In the genomic region with DNA sequence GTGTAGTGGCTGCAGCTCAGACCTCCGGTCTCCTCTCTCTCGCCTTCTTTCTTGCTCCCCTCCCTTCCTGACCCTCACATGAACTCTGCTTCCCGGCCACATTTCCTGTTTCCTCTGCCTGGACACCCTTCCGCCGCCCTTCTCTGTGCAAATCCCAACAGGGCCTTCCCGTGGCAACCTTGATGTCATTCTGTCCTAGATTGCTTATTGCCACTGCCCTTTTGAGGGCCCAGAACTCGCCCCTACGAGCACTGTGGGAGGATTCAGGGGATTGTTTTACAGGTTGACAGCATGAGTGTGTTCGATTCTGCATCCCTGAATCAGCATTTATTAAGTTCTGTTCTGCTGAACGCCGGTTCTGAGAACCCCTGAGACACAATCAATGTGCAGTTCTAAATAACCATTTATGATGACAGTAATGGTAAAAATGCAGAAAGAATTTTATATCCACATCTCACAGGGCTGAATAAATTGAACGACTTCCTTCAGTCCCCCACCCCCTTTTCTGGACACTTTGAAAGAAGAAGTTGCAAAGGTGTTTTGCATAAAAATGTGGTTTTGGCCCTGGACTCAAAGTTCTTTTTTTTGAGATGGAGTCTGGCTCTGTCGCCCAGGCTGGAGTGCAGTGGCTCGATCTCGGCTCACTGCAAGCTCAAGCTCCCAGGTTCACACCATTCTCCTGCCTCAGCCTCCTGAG, we compare ENCODE assay signal across 10 cellular contexts. TPM values are rescaled to one million over a fixed set of nuclear protein-coding genes. Genes with fewer than 3 reads are reported as not detected.
A peak's percentile ranks its signal among the peaks of the same experiment; 100 is the strongest.
DNase-seq lines count a peak whose midpoint lies in the region; TF ChIP-seq lines count a peak whose summit lies in the region.
"Had no signal": no experiment of that assay in that cellular context is flagged by ENCODE, and none has a peak within 500 bp of the region (broad histone marks: within the 10 kb centered on the region; RNA-seq: fewer than 3 reads in every experiment).

No MANE protein-coding gene starts in this region.

- H3K27ac ChIP-seq in Peyer's patch, result peak overlapping the region; percentile 43 to 73 (median 58)
- H3K27ac ChIP-seq in parathyroid adenoma, result peak overlapping the region; percentile 19
- H3K27ac ChIP-seq in trophoblast cell (ENCODE audit: low read depth, low read length), result no peak overlapping the region

- WGBS in trophoblast cell (ENCODE audit: extremely low coverage, insufficient coverage, insufficient read length), result no CpG with 5 or more reads among the region's 15 CpGs

- H3K23ac ChIP-seq in trophoblast cell (ENCODE audit: low read length), result no peak overlapping the region

- H2BK120ac ChIP-seq in trophoblast cell (ENCODE audit: insufficient read depth, low read length, poor library complexity), result no peak overlapping the region

- H4K12ac ChIP-seq in trophoblast cell (ENCODE audit: low read depth, low read length), result no peak overlapping the region

- no peaks in the 10 kb centered on the region for H3K79me2 ChIP-seq in parathyroid adenoma
- H3K79me2 ChIP-seq in trophoblast cell (ENCODE audit: control insufficient read depth, insufficient read depth, low read length, poor library complexity), result no peaks in the 10 kb centered on the region

- peaks cover 0 to 3% (median 0%) of the 10 kb centered on the region in 3 donors for H3K36me3 ChIP-seq in Peyer's patch
- H3K36me3 ChIP-seq in parathyroid adenoma (ENCODE audit: control insufficient read depth, insufficient read depth, low read length), result no peaks in the 10 kb centered on the region
- H3K36me3 ChIP-seq in trophoblast cell (ENCODE audit: control insufficient read depth in 1 of 2, insufficient read depth in 2 of 2, low read length in 2 of 2), result no peaks in the 10 kb centered on the region

- H3K9ac ChIP-seq in parathyroid adenoma (no peak overlapping the region), trophoblast cell (ENCODE audit: low read length) (no peak overlapping the region)

- H3K27me3 ChIP-seq in Peyer's patch, result no peaks in the 10 kb centered on the region
- H3K27me3 ChIP-seq in parathyroid adenoma (ENCODE audit: control insufficient read depth, insufficient read depth, low read length), result no peaks in the 10 kb centered on the region
- H3K27me3 ChIP-seq in trophoblast cell (ENCODE audit: insufficient read depth, low read length), result no peaks in the 10 kb centered on the region

- H3K4me1 ChIP-seq in Peyer's patch, result peaks cover 0 to 20% (median 16%) of the 10 kb centered on the region in 4 donors
- no peaks in the 10 kb centered on the region for H3K4me1 ChIP-seq in parathyroid adenoma
- H3K4me1 ChIP-seq in trophoblast cell (ENCODE audit: control insufficient read depth in 1 of 2, insufficient read depth in 2 of 2, low read length in 2 of 2), result no peaks in the 10 kb centered on the region

- H3K79me1 ChIP-seq in trophoblast cell (ENCODE audit: low read length), result no peaks in the 10 kb centered on the region

- no peak overlapping the region for H4K8ac ChIP-seq in trophoblast cell (ENCODE audit: low read depth, low read length)

- H3K14ac ChIP-seq in trophoblast cell (ENCODE audit: low read length), result no peak overlapping the region

- no peak for TF ChIP-seq CTCF in Peyer's patch (IDR thresholded peaks at IDR 0.05)
- TF ChIP-seq CTCF in parathyroid adenoma (IDR thresholded peaks at IDR 0.05), result no peak

- no peak overlapping the region for H2BK5ac ChIP-seq in trophoblast cell (ENCODE audit: low read depth, low read length, poor library complexity)

- no peak overlapping the region for H3K4me2 ChIP-seq in parathyroid adenoma (ENCODE audit: low read length)
- no peak overlapping the region for H3K4me2 ChIP-seq in trophoblast cell (ENCODE audit: low read length)

- DNase-seq in ELR (ENCODE audit: low read depth) (peak; percentile 39), Peyer's patch (peak in 2 of 3 donors; percentile 53 to 56), germinal center (ENCODE audit: low spot score) (peak; percentile 44), trophoblast cell (no peak), NCI-H748 (lab: John Stamatoyannopoulos, UW; ENCODE audit: unreplicated experiment) (no peak), GOT3 (lab: John Stamatoyannopoulos, UW) (no peak)
- no peak for DNase-seq in activated naive CD4-positive, alpha-beta T cell (lab: John Stamatoyannopoulos, UW)

- H3K4ac ChIP-seq in trophoblast cell (ENCODE audit: low read depth, low read length), result no peak overlapping the region

- H2AFZ ChIP-seq in parathyroid adenoma (no peak overlapping the region), trophoblast cell (ENCODE audit: insufficient read depth, low read length, poor library complexity) (no peak overlapping the region)

- no peak for TF ChIP-seq POLR2A in Peyer's patch (IDR thresholded peaks at IDR 0.05)

- H3K18ac ChIP-seq in trophoblast cell (ENCODE audit: low read length), result no peak overlapping the region

- H3K9me3 ChIP-seq in Peyer's patch (no peaks in the 10 kb centered on the region), parathyroid adenoma (ENCODE audit: control insufficient read depth, low read length) (no peaks in the 10 kb centered on the region), trophoblast cell (ENCODE audit: insufficient read depth, low read depth, low read length) (no peaks in the 10 kb centered on the region)

- H3K4me3 ChIP-seq in Peyer's patch (peak overlapping the region in 1 of 4 donors; percentile 14), parathyroid adenoma (ENCODE audit: low read depth, low read length) (no peak overlapping the region), trophoblast cell (ENCODE audit: low read depth, low read length) (no peak overlapping the region)

- H2BK12ac ChIP-seq in trophoblast cell (ENCODE audit: low read length), result no peak overlapping the region

- H4K91ac ChIP-seq in trophoblast cell (ENCODE audit: low read depth, low read length), result no peak overlapping the region

- no peak overlapping the region for H2AK5ac ChIP-seq in trophoblast cell (ENCODE audit: low read length)

RNA-seq across cellular contexts. Expression of gene BATF2, which starts 6.4 kb away (rescaled TPM):
- total RNA-seq in Peyer's patch, result 10 to 100 TPM in 3 of 4 donors, 1 to 10 TPM in 1; 5.0 to 12.0 (median 11.2) TPM
- polyA plus RNA-seq in trophoblast cell (2013), result 0.03 TPM in 1 of 2 replicates, not detected in the other

RNA-seq across cellular contexts. Expression of gene MAJIN, which starts 18.5 kb away (rescaled TPM):
- total RNA-seq in Peyer's patch, result not detected
- polyA plus RNA-seq in trophoblast cell (2013), result not detected in 2 replicates
- total RNA-seq: dermis microvascular lymphatic vessel endothelial cell, mesenteric fat pad had no signal

RNA-seq across cellular contexts. Expression of gene ARL2, which starts 23.6 kb away (rescaled TPM):
- 100 to 1,000 TPM in 1 of 4 donors, 10 to 100 TPM in 3; 64.4 to 103 (median 77.2) TPM for total RNA-seq in Peyer's patch
- 81.8 and 87.0 TPM in 2 replicates for polyA plus RNA-seq in trophoblast cell (2013)

RNA-seq across cellular contexts. Expression of gene SNX15, which starts 36.9 kb away (rescaled TPM):
- 10 to 100 TPM; 15.7 to 39.0 (median 27.3) TPM for total RNA-seq in Peyer's patch
- polyA plus RNA-seq in trophoblast cell (2013), result 14.6 and 14.9 TPM in 2 replicates

RNA-seq across cellular contexts. Expression of gene SAC3D1, which starts 50.6 kb away (rescaled TPM):
- total RNA-seq in Peyer's patch, result 10 to 100 TPM; 10.9 to 21.5 (median 13.9) TPM
- polyA plus RNA-seq in trophoblast cell (2013), result 12.0 TPM in 2 replicates

Comparison
In these comparisons a context has a peak if more than half of its experiments do, and no peak if none do; other contexts are left out.
1. DNase-seq: peak in ELR (single experiment), Peyer's patch (2 of 3) and germinal center (single experiment); none in trophoblast cell (0 of 2), NCI-H748 (single experiment), GOT3 (single experiment) and activated naive CD4-positive, alpha-beta T cell (0 of 4).